In the genomic region with DNA sequence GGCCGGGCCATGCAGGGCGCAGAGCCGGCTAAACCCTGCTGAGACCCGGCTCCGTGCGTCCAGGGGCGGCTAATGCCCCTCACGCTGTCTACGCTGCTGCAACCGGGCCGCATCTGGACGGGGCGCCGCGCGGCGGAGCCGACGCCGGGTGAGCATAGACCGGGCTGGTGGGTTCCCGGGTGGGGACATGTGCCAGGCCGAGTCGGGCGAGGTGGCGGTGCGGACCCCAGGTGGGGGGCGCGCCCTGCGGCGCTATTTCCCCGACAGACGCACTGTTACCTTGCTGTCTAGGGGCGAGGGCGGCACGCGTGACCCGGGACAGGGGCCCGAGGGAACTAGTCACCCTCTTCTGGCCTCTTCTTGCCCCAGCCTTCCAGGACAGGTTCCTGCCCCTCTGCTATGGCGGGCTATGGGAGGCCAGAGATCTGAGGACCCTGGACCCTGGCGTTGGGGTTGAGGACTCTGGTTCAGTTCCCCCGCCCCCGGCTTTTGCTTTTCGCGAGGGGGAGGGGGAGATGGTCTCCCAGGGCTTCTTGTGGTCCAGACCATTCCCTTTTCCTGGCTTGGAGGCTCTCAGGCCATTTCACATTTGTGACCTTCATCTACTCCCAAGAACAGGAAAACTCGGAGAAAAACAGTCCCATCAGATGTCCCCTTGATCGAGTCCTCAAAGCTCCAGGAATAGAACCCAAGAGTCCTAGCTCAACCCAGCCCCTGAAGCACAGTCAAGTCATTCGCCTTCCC, we compare ENCODE assay signal across 8 cellular contexts. TPM values are rescaled to one million over a fixed set of nuclear protein-coding genes. Genes with fewer than 3 reads are reported as not detected.
DNase-seq lines count a peak whose midpoint lies in the region; ATAC-seq and TF ChIP-seq lines count a peak whose summit lies in the region.

No MANE protein-coding gene starts in this region.

- no peaks in the 10 kb centered on the region for H3K9me3 Mint-ChIP-seq in endothelial cell (ENCODE audit: unreplicated experiment)
- no peaks in the 10 kb centered on the region for H3K9me3 Mint-ChIP-seq in nephron progenitor cell

- H3K27ac Mint-ChIP-seq in endothelial cell (ENCODE audit: unreplicated experiment) (no peak overlapping the region), nephron progenitor cell (no peak overlapping the region)

- ATAC-seq in HG02571 (IDR thresholded peaks at IDR 0.05; ENCODE audit: unreplicated experiment) (peak; percentile 14), HG02852 (IDR thresholded peaks at IDR 0.05; ENCODE audit: unreplicated experiment) (no peak), HG02678 (IDR thresholded peaks at IDR 0.05; ENCODE audit: unreplicated experiment) (no peak)

- H3K4me3 ChIP-seq in GM12864 (ENCODE audit: low read depth, low read length) = peak overlapping the region; percentile 87

- peaks cover 6% of the 10 kb centered on the region for H3K27me3 Mint-ChIP-seq in endothelial cell (ENCODE audit: unreplicated experiment)
- peaks cover 9% of the 10 kb centered on the region for H3K27me3 Mint-ChIP-seq in nephron progenitor cell (ENCODE audit: low read depth, poor library complexity)

- TF ChIP-seq CTCF in GM12864 (IDR thresholded peaks at IDR 0.05; ENCODE audit: low read depth, low read length, missing control alignments) = peak; percentile 1
- TF ChIP-seq CTCF in endothelial cell (IDR thresholded peaks at IDR 0.05; ENCODE audit: unreplicated experiment) = no peak
- no peak for TF ChIP-seq CTCF in nephron progenitor cell (IDR thresholded peaks at IDR 0.05)

- H3K36me3 Mint-ChIP-seq in endothelial cell (ENCODE audit: low read depth, unreplicated experiment) = peaks cover 4% of the 10 kb centered on the region
- peaks cover 8% of the 10 kb centered on the region for H3K36me3 Mint-ChIP-seq in nephron progenitor cell (ENCODE audit: low read depth)

- H3K4me3 Mint-ChIP-seq in endothelial cell (ENCODE audit: unreplicated experiment) = peak overlapping the region; percentile 95
- H3K4me3 Mint-ChIP-seq in nephron progenitor cell = peak overlapping the region; percentile 91

- DNase-seq in GM12864 (ENCODE audit: low read depth) = no peak
- peak; percentile 39 for DNase-seq in RPMI8226
- peak; percentile 37 for DNase-seq in endothelial cell (ENCODE audit: low spot score)
- peak; percentile 40 for DNase-seq in nephron progenitor cell
- no peak for DNase-seq in GM19238 (ENCODE audit: insufficient read length, low spot score)

- H3K4me1 Mint-ChIP-seq in endothelial cell (ENCODE audit: unreplicated experiment) (peaks cover 4% of the 10 kb centered on the region), nephron progenitor cell (peaks cover 17% of the 10 kb centered on the region)

RNA-seq across cellular contexts. Expression of gene SLC27A4, which starts 0.5 kb away (rescaled TPM):
- total RNA-seq in endothelial cell (ENCODE audit: unreplicated experiment) = 23.0 TPM

RNA-seq across cellular contexts. Expression of gene COQ4, which starts 18.2 kb away (rescaled TPM):
- 46.6 TPM for total RNA-seq in endothelial cell (ENCODE audit: unreplicated experiment)

RNA-seq across cellular contexts. Expression of gene TRUB2, which starts 18.6 kb away (rescaled TPM):
- total RNA-seq in endothelial cell (ENCODE audit: unreplicated experiment) = 25.8 TPM

RNA-seq across cellular contexts. Expression of gene URM1, which starts 30.3 kb away (rescaled TPM):
- total RNA-seq in endothelial cell (ENCODE audit: unreplicated experiment) = 96.1 TPM

Comparison
In these comparisons a context has a peak if more than half of its experiments do, and no peak if none do; other contexts are left out.
1. DNase-seq: peak in RPMI8226 (single experiment), endothelial cell (single experiment) and nephron progenitor cell (single experiment); none in GM12864 (single experiment) and GM19238 (single experiment).